10 cellular contexts compared by ENCODE assay signal in genomic region chr2:200586644-200586975, GRCh38. TPM values are rescaled to one million over a fixed set of nuclear protein-coding genes. Genes with fewer than 3 reads are reported as not detected.
DNase-seq lines count a peak whose midpoint lies in the region; ATAC-seq and TF ChIP-seq lines count a peak whose summit lies in the region.
"Had no signal": no experiment of that assay in that cellular context is flagged by ENCODE, and none has a peak within 500 bp of the region (broad histone marks: within the 10 kb centered on the region; RNA-seq: fewer than 3 reads in every experiment).

No MANE protein-coding gene starts in this region.

- H3K4me1 ChIP-seq in endodermal cell (ENCODE audit: control insufficient read depth, insufficient read depth, low read length): no peaks in the 10 kb centered on the region
- H3K4me1 ChIP-seq in muscle layer of duodenum (ENCODE audit: control insufficient read depth in 1 of 2, insufficient read depth in 2 of 2, low read length in 2 of 2): no peaks in the 10 kb centered on the region

- WGBS in endodermal cell (ENCODE audit: insufficient coverage in 1 of 2, insufficient read length in 1 of 2), 2 experiments: 56% methylated on average over 3 to 9 of the region's 9 CpGs

- peak overlapping the region; percentile 85 for H3K4me3 ChIP-seq in endodermal cell (ENCODE audit: low read length)
- H3K4me3 ChIP-seq in muscle layer of duodenum (ENCODE audit: low read depth in 1 of 2, low read length in 2 of 2): peak overlapping the region; percentile 73 to 77
- H3K4me3 ChIP-seq: K562 had no signal

- peak overlapping the region; percentile 34 for H3K9ac ChIP-seq in endodermal cell (ENCODE audit: extremely low read depth, low read length, poor library complexity, severe bottlenecking)

- peaks cover 12% of the 10 kb centered on the region for H3K4me1 Mint-ChIP-seq in activated naive CD4-positive, alpha-beta T cell treated with anti-CD3 and anti-CD28 coated beads, Interleukin-2, amount 50 U/mL, for 24 hours
- H3K4me1 Mint-ChIP-seq in endodermal cell: peaks cover 6% of the 10 kb centered on the region
- H3K4me1 Mint-ChIP-seq in type B pancreatic cell (ENCODE audit: unreplicated experiment): peaks cover 8% of the 10 kb centered on the region

- ATAC-seq in activated naive CD4-positive, alpha-beta T cell treated with anti-CD3 and anti-CD28 coated beads, Interleukin-2, amount 50 U/mL, for 72 hours: no peak
- no peak for ATAC-seq in HG03159 (IDR thresholded peaks at IDR 0.05; ENCODE audit: unreplicated experiment)
- ATAC-seq: K562 had no signal

- TF ChIP-seq CTCF in endodermal cell (conservative IDR thresholded peaks at IDR 0.05) (no peak), type B pancreatic cell (conservative IDR thresholded peaks at IDR 0.05) (no peak)

- H3K4me3 Mint-ChIP-seq in activated naive CD4-positive, alpha-beta T cell treated with anti-CD3 and anti-CD28 coated beads, Interleukin-2, amount 50 U/mL, for 24 hours: peak overlapping the region; percentile 86
- H3K4me3 Mint-ChIP-seq in endodermal cell (peak overlapping the region; percentile 67), type B pancreatic cell (peak overlapping the region; percentile 90)

- H3K36me3 ChIP-seq in endodermal cell (ENCODE audit: control insufficient read depth, insufficient read depth, low read length): no peaks in the 10 kb centered on the region
- no peaks in the 10 kb centered on the region for H3K36me3 ChIP-seq in muscle layer of duodenum (ENCODE audit: control insufficient read depth in 1 of 2, insufficient read depth in 2 of 2, low read length in 2 of 2)

- DNase-seq in activated naive CD4-positive, alpha-beta T cell treated with anti-CD3 and anti-CD28 coated beads, Interleukin-2, amount 50 U/mL, for 72 hours (ENCODE audit: low spot score in 2 of 2): no peak
- DNase-seq in endodermal cell: no peak
- DNase-seq in type B pancreatic cell (ENCODE audit: extremely low spot score, unreplicated experiment): no peak
- no peak for DNase-seq in SIG-M5 (lab: John Stamatoyannopoulos, UW)
- DNase-seq in NCI-H345 treated with DMSO at 0.1 percent for 48 hours (lab: John Stamatoyannopoulos, UW; ENCODE audit: unreplicated experiment): no peak

- no peak overlapping the region for H3K27ac Mint-ChIP-seq in activated naive CD4-positive, alpha-beta T cell treated with anti-CD3 and anti-CD28 coated beads, Interleukin-2, amount 50 U/mL, for 24 hours
- peak overlapping the region in 1 of 2 donors; percentile 69 for H3K27ac Mint-ChIP-seq in activated naive CD4-positive, alpha-beta T cell treated with anti-CD3 and anti-CD28 coated beads, Interleukin-2, amount 50 U/mL, for 72 hours
- H3K27ac Mint-ChIP-seq in endodermal cell: peak overlapping the region; percentile 40
- peak overlapping the region; percentile 44 for H3K27ac Mint-ChIP-seq in type B pancreatic cell

- H3K36me3 Mint-ChIP-seq in activated naive CD4-positive, alpha-beta T cell treated with anti-CD3 and anti-CD28 coated beads, Interleukin-2, amount 50 U/mL, for 24 hours: peaks cover 2% of the 10 kb centered on the region
- no peaks in the 10 kb centered on the region for H3K36me3 Mint-ChIP-seq in activated naive CD4-positive, alpha-beta T cell treated with anti-CD3 and anti-CD28 coated beads, Interleukin-2, amount 50 U/mL, for 72 hours
- H3K36me3 Mint-ChIP-seq in endodermal cell (ENCODE audit: low read depth) (no peaks in the 10 kb centered on the region), type B pancreatic cell (no peaks in the 10 kb centered on the region)

- H3K9me3 ChIP-seq in endodermal cell (ENCODE audit: control insufficient read depth, low read length) (no peaks in the 10 kb centered on the region), muscle layer of duodenum (ENCODE audit: control insufficient read depth in 1 of 2, low read length in 2 of 2) (no peaks in the 10 kb centered on the region)

- H3K27me3 Mint-ChIP-seq in activated naive CD4-positive, alpha-beta T cell treated with anti-CD3 and anti-CD28 coated beads, Interleukin-2, amount 50 U/mL, for 24 hours: peaks cover 11% of the 10 kb centered on the region
- H3K27me3 Mint-ChIP-seq in endodermal cell (ENCODE audit: insufficient read depth) (peaks cover 38% of the 10 kb centered on the region), type B pancreatic cell (peaks cover 48% of the 10 kb centered on the region)

- H3K9me3 Mint-ChIP-seq in activated naive CD4-positive, alpha-beta T cell treated with anti-CD3 and anti-CD28 coated beads, Interleukin-2, amount 50 U/mL, for 24 hours: no peaks in the 10 kb centered on the region
- no peaks in the 10 kb centered on the region for H3K9me3 Mint-ChIP-seq in activated naive CD4-positive, alpha-beta T cell treated with anti-CD3 and anti-CD28 coated beads, Interleukin-2, amount 50 U/mL, for 72 hours
- no peaks in the 10 kb centered on the region for H3K9me3 Mint-ChIP-seq in endodermal cell
- no peaks in the 10 kb centered on the region for H3K9me3 Mint-ChIP-seq in type B pancreatic cell

- H3K27ac ChIP-seq in endodermal cell (ENCODE audit: low read depth, low read length) (no peak overlapping the region), muscle layer of duodenum (ENCODE audit: low read length) (peak overlapping the region; percentile 3)
- H3K27ac ChIP-seq: BLaER1 treated with 17β-estradiol and CSF1 and Interleukin-3, amounts not matched to agents 10 nM and 100 nM had no signal

- H3K27me3 ChIP-seq in endodermal cell (ENCODE audit: control insufficient read depth, insufficient read depth, low read length, poor library complexity, severe bottlenecking): peaks cover 10% of the 10 kb centered on the region
- no peaks in the 10 kb centered on the region for H3K27me3 ChIP-seq in muscle layer of duodenum (ENCODE audit: low read depth, low read length)

RNA-seq across cellular contexts. Expression of gene AOX1, which starts 0.8 kb away (rescaled TPM):
- under 1 TPM; 0.05 to 0.49 TPM for total RNA-seq in activated naive CD4-positive, alpha-beta T cell treated with anti-CD3 and anti-CD28 coated beads, Interleukin-2, amount 50 U/mL, for 72 hours
- 10 to 100 TPM in 1 of 2 donors, 1 to 10 TPM in 1; 8.8 to 15.5 TPM for total RNA-seq in endodermal cell
- polyA plus RNA-seq in endodermal cell (2013, experiment 1 of 2): 1.6 TPM
- polyA plus RNA-seq in endodermal cell (2013, experiment 2 of 2): 1.4 TPM
- total RNA-seq in type B pancreatic cell (ENCODE audit: low replicate concordance): 6.4 and 10.3 TPM in 2 replicates
